Comparison of ENCODE assay signal across 8 cellular contexts in the genomic region with DNA sequence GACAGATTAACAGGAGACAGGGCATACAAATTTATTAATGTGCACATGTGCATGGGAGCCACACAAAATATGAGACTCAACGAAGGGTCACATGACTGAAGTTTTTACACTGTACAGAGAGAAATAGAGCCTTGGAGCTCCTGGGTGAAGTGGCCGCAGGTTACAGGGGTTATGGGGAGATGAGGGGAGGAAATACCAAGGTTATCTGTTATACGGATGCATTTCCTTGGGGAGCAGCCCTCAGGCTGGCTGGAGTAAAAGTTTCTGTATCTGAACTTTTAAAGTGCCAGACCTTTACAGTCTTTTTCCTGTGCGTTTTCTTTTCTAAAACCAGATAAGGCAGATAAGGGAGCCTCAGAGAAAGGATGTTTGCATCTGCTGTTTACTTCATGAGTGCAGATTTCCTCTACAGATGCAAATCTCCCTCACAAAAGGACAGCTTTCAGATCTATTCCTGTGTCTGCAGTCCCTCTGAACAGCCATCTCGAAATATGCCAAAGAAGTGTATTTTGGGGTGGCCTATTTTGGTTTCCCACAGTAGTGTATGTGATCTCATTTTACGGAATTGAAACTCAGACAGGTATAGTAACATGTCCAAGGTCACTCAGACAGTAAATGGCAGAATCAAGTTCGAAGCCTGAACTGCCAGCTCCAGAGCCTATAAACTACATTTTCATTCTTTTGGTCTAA.
DNase-seq lines count a peak whose midpoint lies in the region; ATAC-seq and TF ChIP-seq lines count a peak whose summit lies in the region.

No MANE protein-coding gene starts in this region.

- no peaks in the 10 kb centered on the region for H3K27me3 ChIP-seq in OCI-LY1 (ENCODE audit: insufficient read depth, low read length)

- H3K9me2 ChIP-seq in OCI-LY1 (ENCODE audit: low read depth, low read length): no peaks in the 10 kb centered on the region

- no peaks in the 10 kb centered on the region for H3K9me3 ChIP-seq in OCI-LY1 (ENCODE audit: low read length)

- H3F3A ChIP-seq in OCI-LY1 (ENCODE audit: insufficient read depth, low read length): 0 out of 2 replicates have a peak, but pooled peaks cover 3% of the 10 kb centered on the region

- H3K36me3 ChIP-seq in OCI-LY1 (ENCODE audit: insufficient read depth, low read length): no peaks in the 10 kb centered on the region

- H3K9ac ChIP-seq in OCI-LY1 (ENCODE audit: low read length): peak overlapping the region; percentile 48

- peak; percentile 19 for DNase-seq in ELF-1 (ENCODE audit: low read depth, low spot score)
- no peak for DNase-seq in middle frontal gyrus (ENCODE audit: extremely low spot score, low spot score)
- no peak for DNase-seq in activated gamma-delta T cell (lab: John Stamatoyannopoulos, UW)
- no peak for DNase-seq in activated T-cell treated with anti-CD3 and anti-CD28 coated beads for 4 hours
- no peak for DNase-seq in activated naive CD4-positive, alpha-beta T cell treated with Interleukin-2 at 50 U/mL for 16 hours

- H4K20me1 ChIP-seq in OCI-LY1 (ENCODE audit: insufficient read depth, low read length): no peaks in the 10 kb centered on the region

- no peak overlapping the region for H2AFZ ChIP-seq in OCI-LY1 (ENCODE audit: low read length)

- H3K4me2 ChIP-seq in OCI-LY1 (ENCODE audit: low read length): peak overlapping the region; percentile 52

- H3K27ac ChIP-seq in OCI-LY1 (ENCODE audit: low read depth, low read length, poor library complexity, severe bottlenecking): peak overlapping the region; percentile 86

- peak overlapping the region; percentile 20 for H3K4me3 ChIP-seq in OCI-LY1 (ENCODE audit: low read depth, low read length, poor library complexity, severe bottlenecking)

- no peaks in the 10 kb centered on the region for H3K79me2 ChIP-seq in OCI-LY1 (ENCODE audit: insufficient read depth, low read length)

- ATAC-seq in GM19452 (IDR thresholded peaks at IDR 0.05; ENCODE audit: unreplicated experiment) (peak; percentile 90), HG02970 (IDR thresholded peaks at IDR 0.05; ENCODE audit: low FRiP score, unreplicated experiment) (peak; percentile 70)

- TF ChIP-seq CTCF in OCI-LY1 (IDR thresholded peaks at IDR 0.05; ENCODE audit: low read length): no peak

- H3K4me1 ChIP-seq in OCI-LY1 (ENCODE audit: insufficient read depth, low read length, severe bottlenecking): peaks cover 64% of the 10 kb centered on the region
